1 cellular context compared by ENCODE assay signal in genomic region chr12:14769837-14770494, GRCh38.
TF ChIP-seq lines count a peak whose summit lies in the region.

No MANE protein-coding gene starts in this region.

TF ChIP-seq in HepG2, 621 proteins besides CTCF, POLR2A, EP300 and RAD21 (continued from another document and continues in another):
- TF ChIP-seq RNF2 (conservative IDR thresholded peaks at IDR 0.05; ENCODE audit: low read depth): peak; percentile 67; the same call in 1 of the 2 replicates
- TF ChIP-seq PAWR (CRISPR knock-in tag; IDR thresholded peaks at IDR 0.05; ENCODE audit: borderline replicate concordance): no peak
- TF ChIP-seq, protein P1, sequence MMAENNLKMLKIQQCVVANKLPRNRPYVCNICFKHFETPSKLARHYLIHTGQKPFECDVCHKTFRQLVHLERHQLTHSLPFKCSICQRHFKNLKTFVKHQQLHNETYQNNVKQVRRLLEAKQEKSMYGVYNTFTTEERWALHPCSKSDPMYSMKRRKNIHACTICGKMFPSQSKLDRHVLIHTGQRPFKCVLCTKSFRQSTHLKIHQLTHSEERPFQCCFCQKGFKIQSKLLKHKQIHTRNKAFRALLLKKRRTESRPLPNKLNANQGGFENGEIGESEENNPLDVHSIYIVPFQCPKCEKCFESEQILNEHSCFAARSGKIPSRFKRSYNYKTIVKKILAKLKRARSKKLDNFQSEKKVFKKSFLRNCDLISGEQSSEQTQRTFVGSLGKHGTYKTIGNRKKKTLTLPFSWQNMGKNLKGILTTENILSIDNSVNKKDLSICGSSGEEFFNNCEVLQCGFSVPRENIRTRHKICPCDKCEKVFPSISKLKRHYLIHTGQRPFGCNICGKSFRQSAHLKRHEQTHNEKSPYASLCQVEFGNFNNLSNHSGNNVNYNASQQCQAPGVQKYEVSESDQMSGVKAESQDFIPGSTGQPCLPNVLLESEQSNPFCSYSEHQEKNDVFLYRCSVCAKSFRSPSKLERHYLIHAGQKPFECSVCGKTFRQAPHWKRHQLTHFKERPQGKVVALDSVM (CRISPR knock-in tag; IDR thresholded peaks at IDR 0.05): no peak; the same call in 1 of the 2 replicates
- TF ChIP-seq, protein P2, sequence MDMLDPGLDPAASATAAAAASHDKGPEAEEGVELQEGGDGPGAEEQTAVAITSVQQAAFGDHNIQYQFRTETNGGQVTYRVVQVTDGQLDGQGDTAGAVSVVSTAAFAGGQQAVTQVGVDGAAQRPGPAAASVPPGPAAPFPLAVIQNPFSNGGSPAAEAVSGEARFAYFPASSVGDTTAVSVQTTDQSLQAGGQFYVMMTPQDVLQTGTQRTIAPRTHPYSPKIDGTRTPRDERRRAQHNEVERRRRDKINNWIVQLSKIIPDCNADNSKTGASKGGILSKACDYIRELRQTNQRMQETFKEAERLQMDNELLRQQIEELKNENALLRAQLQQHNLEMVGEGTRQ (IDR thresholded peaks at IDR 0.05; ENCODE audit: low read depth, low read length): no peak
- TF ChIP-seq, protein P2 (CRISPR knock-in tag; IDR thresholded peaks at IDR 0.05; ENCODE audit: borderline replicate concordance): no peak
- TF ChIP-seq STAT5B (CRISPR knock-in tag; IDR thresholded peaks at IDR 0.05): no peak
- no peak for TF ChIP-seq ZNF557 (CRISPR knock-in tag; IDR thresholded peaks at IDR 0.05)
- peak; percentile 48 for TF ChIP-seq SNAPC2 (CRISPR knock-in tag; IDR thresholded peaks at IDR 0.05)
- no peak for TF ChIP-seq ZEB1 (IDR thresholded peaks at IDR 0.05; ENCODE audit: insufficient replicate concordance, low read depth)
- no peak for TF ChIP-seq ZNF772 (CRISPR knock-in tag; IDR thresholded peaks at IDR 0.05)
- no peak for TF ChIP-seq ZFP36L2 (CRISPR knock-in tag; IDR thresholded peaks at IDR 0.05)
- no peak for TF ChIP-seq MTF1 (CRISPR knock-in tag; IDR thresholded peaks at IDR 0.05)
- TF ChIP-seq SNAI1 (CRISPR knock-in tag; IDR thresholded peaks at IDR 0.05; ENCODE audit: borderline replicate concordance): no peak
- TF ChIP-seq ETV6 (CRISPR knock-in tag; conservative IDR thresholded peaks at IDR 0.05): no peak
- TF ChIP-seq XRCC5 (optimal IDR thresholded peaks at IDR 0.05; ENCODE audit: low read length): peak; percentile 95
- no peak for TF ChIP-seq ZNF7 (CRISPR knock-in tag; IDR thresholded peaks at IDR 0.05)
- TF ChIP-seq CREM (IDR thresholded peaks at IDR 0.05): peak; percentile 41
- no peak for TF ChIP-seq CREM (CRISPR knock-in tag; IDR thresholded peaks at IDR 0.05)
- TF ChIP-seq SMAD1 (CRISPR knock-in tag; IDR thresholded peaks at IDR 0.05; ENCODE audit: borderline replicate concordance, low read depth): peak; percentile 89; the same call in 1 of the 2 replicates
- no peak for TF ChIP-seq ZKSCAN8 (CRISPR knock-in tag; IDR thresholded peaks at IDR 0.05; ENCODE audit: borderline replicate concordance)
- TF ChIP-seq KDM1A (CRISPR knock-in tag; IDR thresholded peaks at IDR 0.05): 0 out of 2 replicates have a peak, but pooled peaks have one; percentile 28
- TF ChIP-seq PHB2 (IDR thresholded peaks at IDR 0.05; ENCODE audit: partially characterized antibody): no peak
- TF ChIP-seq HOMEZ (CRISPR knock-in tag; IDR thresholded peaks at IDR 0.05; ENCODE audit: low read depth): 0 out of 2 replicates have a peak, but pooled peaks have one; percentile 10
- TF ChIP-seq EHMT2 (IDR thresholded peaks at IDR 0.05; ENCODE audit: borderline replicate concordance, low read depth, low read length): no peak
- TF ChIP-seq PLSCR1 (CRISPR knock-in tag; IDR thresholded peaks at IDR 0.05; ENCODE audit: borderline replicate concordance): no peak
- peak; percentile 88; the same call in 1 of the 2 replicates for TF ChIP-seq EEA1 (CRISPR knock-in tag; IDR thresholded peaks at IDR 0.05; ENCODE audit: borderline replicate concordance)
- no peak for TF ChIP-seq ARNT2 (CRISPR knock-in tag; IDR thresholded peaks at IDR 0.05; ENCODE audit: low read depth)
- TF ChIP-seq TBL1XR1 (IDR thresholded peaks at IDR 0.05; ENCODE audit: borderline replicate concordance, low read length, partially characterized antibody): no peak
- TF ChIP-seq NPAS2 (CRISPR knock-in tag; IDR thresholded peaks at IDR 0.05; ENCODE audit: borderline replicate concordance): no peak
- no peak for TF ChIP-seq CREB3 (CRISPR knock-in tag; IDR thresholded peaks at IDR 0.05)
- TF ChIP-seq ARID4A (CRISPR knock-in tag; IDR thresholded peaks at IDR 0.05; ENCODE audit: borderline replicate concordance): peak; percentile 84; the same call in 1 of the 2 replicates
- TF ChIP-seq TGIF2 (CRISPR knock-in tag; IDR thresholded peaks at IDR 0.05): peak; percentile 75; the same call in 1 of the 2 replicates
- TF ChIP-seq ZNF136 (CRISPR knock-in tag; IDR thresholded peaks at IDR 0.05; ENCODE audit: low read depth): no peak
- peak; percentile 57; the same call in 1 of the 2 replicates for TF ChIP-seq TAF1 (CRISPR knock-in tag; IDR thresholded peaks at IDR 0.05)
- TF ChIP-seq, protein P3, sequence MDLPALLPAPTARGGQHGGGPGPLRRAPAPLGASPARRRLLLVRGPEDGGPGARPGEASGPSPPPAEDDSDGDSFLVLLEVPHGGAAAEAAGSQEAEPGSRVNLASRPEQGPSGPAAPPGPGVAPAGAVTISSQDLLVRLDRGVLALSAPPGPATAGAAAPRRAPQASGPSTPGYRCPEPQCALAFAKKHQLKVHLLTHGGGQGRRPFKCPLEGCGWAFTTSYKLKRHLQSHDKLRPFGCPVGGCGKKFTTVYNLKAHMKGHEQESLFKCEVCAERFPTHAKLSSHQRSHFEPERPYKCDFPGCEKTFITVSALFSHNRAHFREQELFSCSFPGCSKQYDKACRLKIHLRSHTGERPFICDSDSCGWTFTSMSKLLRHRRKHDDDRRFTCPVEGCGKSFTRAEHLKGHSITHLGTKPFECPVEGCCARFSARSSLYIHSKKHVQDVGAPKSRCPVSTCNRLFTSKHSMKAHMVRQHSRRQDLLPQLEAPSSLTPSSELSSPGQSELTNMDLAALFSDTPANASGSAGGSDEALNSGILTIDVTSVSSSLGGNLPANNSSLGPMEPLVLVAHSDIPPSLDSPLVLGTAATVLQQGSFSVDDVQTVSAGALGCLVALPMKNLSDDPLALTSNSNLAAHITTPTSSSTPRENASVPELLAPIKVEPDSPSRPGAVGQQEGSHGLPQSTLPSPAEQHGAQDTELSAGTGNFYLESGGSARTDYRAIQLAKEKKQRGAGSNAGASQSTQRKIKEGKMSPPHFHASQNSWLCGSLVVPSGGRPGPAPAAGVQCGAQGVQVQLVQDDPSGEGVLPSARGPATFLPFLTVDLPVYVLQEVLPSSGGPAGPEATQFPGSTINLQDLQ (CRISPR knock-in tag; IDR thresholded peaks at IDR 0.05): 0 out of 2 replicates have a peak, but pooled peaks have one; percentile 27
- TF ChIP-seq HHEX (CRISPR knock-in tag; IDR thresholded peaks at IDR 0.05): no peak
- TF ChIP-seq, protein P4, sequence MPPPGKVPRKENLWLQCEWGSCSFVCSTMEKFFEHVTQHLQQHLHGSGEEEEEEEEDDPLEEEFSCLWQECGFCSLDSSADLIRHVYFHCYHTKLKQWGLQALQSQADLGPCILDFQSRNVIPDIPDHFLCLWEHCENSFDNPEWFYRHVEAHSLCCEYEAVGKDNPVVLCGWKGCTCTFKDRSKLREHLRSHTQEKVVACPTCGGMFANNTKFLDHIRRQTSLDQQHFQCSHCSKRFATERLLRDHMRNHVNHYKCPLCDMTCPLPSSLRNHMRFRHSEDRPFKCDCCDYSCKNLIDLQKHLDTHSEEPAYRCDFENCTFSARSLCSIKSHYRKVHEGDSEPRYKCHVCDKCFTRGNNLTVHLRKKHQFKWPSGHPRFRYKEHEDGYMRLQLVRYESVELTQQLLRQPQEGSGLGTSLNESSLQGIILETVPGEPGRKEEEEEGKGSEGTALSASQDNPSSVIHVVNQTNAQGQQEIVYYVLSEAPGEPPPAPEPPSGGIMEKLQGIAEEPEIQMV (CRISPR knock-in tag; IDR thresholded peaks at IDR 0.05; ENCODE audit: low read depth): peak; percentile 40; the same call in 1 of the 2 replicates
- no peak for TF ChIP-seq RELA (CRISPR knock-in tag; IDR thresholded peaks at IDR 0.05)
- TF ChIP-seq KDM2A (CRISPR knock-in tag; IDR thresholded peaks at IDR 0.05; ENCODE audit: borderline replicate concordance, low read depth): peak; percentile 62; the same call in 1 of the 2 replicates
- no peak for TF ChIP-seq ATRX (CRISPR knock-in tag; IDR thresholded peaks at IDR 0.05; ENCODE audit: borderline replicate concordance)
- TF ChIP-seq ZNF597 (CRISPR knock-in tag; IDR thresholded peaks at IDR 0.05): no peak
- TF ChIP-seq, protein P5, sequence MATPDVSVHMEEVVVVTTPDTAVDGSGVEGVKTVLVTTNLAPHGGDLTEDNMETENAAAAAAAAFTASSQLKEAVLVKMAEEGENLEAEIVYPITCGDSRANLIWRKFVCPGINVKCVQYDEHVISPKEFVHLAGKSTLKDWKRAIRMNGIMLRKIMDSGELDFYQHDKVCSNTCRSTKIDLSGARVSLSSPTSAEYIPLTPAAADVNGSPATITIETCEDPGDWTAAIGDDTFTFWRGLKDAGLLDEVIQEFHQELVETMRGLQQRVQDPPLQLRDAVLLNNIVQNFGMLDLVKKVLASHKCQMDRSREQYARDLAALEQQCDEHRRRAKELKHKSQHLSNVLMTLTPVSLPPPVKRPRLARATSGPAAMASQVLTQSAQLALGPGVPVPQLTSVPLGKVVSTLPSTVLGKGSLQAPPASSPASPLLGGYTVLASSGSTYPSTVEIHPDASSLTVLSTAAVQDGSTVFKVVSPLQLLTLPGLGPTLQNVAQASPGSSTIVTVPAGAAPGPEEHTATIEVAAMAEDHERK (CRISPR knock-in tag; IDR thresholded peaks at IDR 0.05; ENCODE audit: low read depth): no peak
- TF ChIP-seq, protein P6, sequence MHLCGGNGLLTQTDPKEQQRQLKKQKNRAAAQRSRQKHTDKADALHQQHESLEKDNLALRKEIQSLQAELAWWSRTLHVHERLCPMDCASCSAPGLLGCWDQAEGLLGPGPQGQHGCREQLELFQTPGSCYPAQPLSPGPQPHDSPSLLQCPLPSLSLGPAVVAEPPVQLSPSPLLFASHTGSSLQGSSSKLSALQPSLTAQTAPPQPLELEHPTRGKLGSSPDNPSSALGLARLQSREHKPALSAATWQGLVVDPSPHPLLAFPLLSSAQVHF (CRISPR knock-in tag; IDR thresholded peaks at IDR 0.05): no peak
